ENCODE assay signal across 9 cellular contexts in the genomic region with DNA sequence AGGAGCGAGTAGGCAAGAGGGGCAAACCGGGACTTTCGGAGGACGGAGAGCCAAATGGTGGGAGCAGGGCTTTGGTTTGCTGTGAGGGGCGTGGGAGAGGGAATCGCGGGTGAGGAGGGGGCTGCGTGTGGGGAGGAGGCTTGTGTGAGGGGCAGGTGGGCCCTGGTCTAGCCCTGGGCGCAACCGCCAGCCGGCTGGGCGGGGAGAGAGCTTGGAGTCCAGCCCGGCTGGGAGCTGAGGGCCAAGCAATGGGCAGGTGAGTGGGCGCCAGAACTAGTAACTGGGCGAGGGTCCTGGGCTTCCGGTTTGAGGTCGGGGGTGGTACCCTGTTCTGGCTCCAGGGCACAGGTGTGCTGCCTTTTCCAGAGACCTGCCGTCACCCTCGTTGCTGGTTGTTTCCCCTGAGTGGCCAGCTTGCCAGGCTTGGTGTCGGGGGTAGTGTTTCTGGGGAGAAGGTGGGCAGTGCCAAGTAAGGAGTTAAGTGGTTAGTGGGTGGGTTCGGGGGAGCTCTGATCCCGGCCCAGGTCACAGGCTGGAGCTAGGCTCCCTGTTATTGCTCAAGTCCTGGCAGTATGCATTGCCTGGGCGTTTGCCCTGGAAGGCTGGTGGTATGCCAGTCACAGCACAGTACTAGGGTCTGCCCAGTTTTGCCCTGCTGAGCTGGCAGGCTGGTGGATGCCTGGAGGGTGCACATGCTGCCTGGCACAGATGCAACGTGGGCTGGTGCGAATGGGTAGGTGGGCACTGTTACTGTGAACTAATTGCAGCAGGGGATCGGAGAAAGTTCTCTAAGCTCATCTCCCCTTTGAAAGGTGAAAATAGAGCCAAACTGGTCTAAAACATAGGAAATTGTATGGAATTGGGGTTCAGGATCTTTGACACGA. TPM values are rescaled to one million over a fixed set of nuclear protein-coding genes. Genes with fewer than 3 reads are reported as not detected.
A peak's percentile ranks its signal among the peaks of the same experiment; 100 is the strongest.
DNase-seq lines count a peak whose midpoint lies in the region; ATAC-seq lines count a peak whose summit lies in the region.
"Had no signal": no experiment of that assay in that cellular context is flagged by ENCODE, and none has a peak within 500 bp of the region (broad histone marks: within the 10 kb centered on the region; RNA-seq: fewer than 3 reads in every experiment).

No MANE protein-coding gene starts in this region.

- peaks cover 20% of the 10 kb centered on the region for H3K4me1 ChIP-seq in CD8-positive, alpha-beta memory T cell (ENCODE audit: insufficient read depth, low read length)

- H3K9me3 ChIP-seq in CD8-positive, alpha-beta memory T cell (ENCODE audit: low read length): no peaks in the 10 kb centered on the region

- H3K4me3 Mint-ChIP-seq in CD8-positive, alpha-beta memory T cell: peak overlapping the region; percentile 88 to 100 (median 92)

- H3K4me1 Mint-ChIP-seq in CD8-positive, alpha-beta memory T cell: peaks cover 26 to 66% (median 49%) of the 10 kb centered on the region in 3 donors

- POLR2A ChIA-PET in CD8-positive, alpha-beta memory T cell (lab: Charles Lee): interaction anchor here (0.7 to 2.5 kb wide), 6 partner anchors 22 to 223 kb away, joined by 3 to 13 read pairs (median 6); a partner anchor contains a TSS

- no peaks in the 10 kb centered on the region for H3K36me3 ChIP-seq in CD8-positive, alpha-beta memory T cell (ENCODE audit: insufficient read depth, low read length)

- ATAC-seq in HG03135 (IDR thresholded peaks at IDR 0.05; ENCODE audit: unreplicated experiment) (no peak), HG03521 (IDR thresholded peaks at IDR 0.05; ENCODE audit: unreplicated experiment) (no peak)

- H3K9me3 Mint-ChIP-seq in CD8-positive, alpha-beta memory T cell: no peaks in the 10 kb centered on the region

- H3K27ac Mint-ChIP-seq in CD8-positive, alpha-beta memory T cell: peak overlapping the region; percentile 91 to 100 (median 97)

- no peaks in the 10 kb centered on the region for H3K27me3 ChIP-seq in CD8-positive, alpha-beta memory T cell (ENCODE audit: insufficient read depth, low read length, poor library complexity, severe bottlenecking)

- H3K36me3 Mint-ChIP-seq in CD8-positive, alpha-beta memory T cell: peaks cover 0 to 12% (median 0%) of the 10 kb centered on the region in 3 donors

- H3K27me3 Mint-ChIP-seq in CD8-positive, alpha-beta memory T cell: no peaks in the 10 kb centered on the region

- peak in 3 of 5 donors; percentile 13 to 62 (median 29) for DNase-seq in CD8-positive, alpha-beta memory T cell
- DNase-seq in KBM-7 (peak; percentile 27), glomerular visceral epithelial cell (ENCODE audit: extremely low spot score) (peak; percentile 16), occipital lobe (lab: John Stamatoyannopoulos, UW) (peak; percentile 55), NCI-H2196 (lab: John Stamatoyannopoulos, UW; ENCODE audit: unreplicated experiment) (no peak)
- DNase-seq in activated T-helper 9 cell treated with anti-CD3 and anti-CD28 coated beads, Interleukin-2, amount 50 U/mL, for 16 hours (ENCODE audit: low read depth): peak; percentile 5

- CTCF ChIA-PET in CD8-positive, alpha-beta memory T cell (lab: Charles Lee): interaction anchor here (1.0 to 3.6 kb wide), 5 partner anchors 10 to 226 kb away, joined by 3 to 16 read pairs (median 7); no protein-coding TSS in a partner anchor

- peak overlapping the region; percentile 97 for H3K27ac ChIP-seq in CD8-positive, alpha-beta memory T cell (ENCODE audit: low read depth, low read length)

- peak overlapping the region; percentile 76 for H3K4me3 ChIP-seq in CD8-positive, alpha-beta memory T cell (ENCODE audit: low read length)

- in situ Hi-C loops in KBM-7 (cut with MboI; ENCODE audit: low pct_unique_long_range_greater_than_20kb, low sequenced_read_pairs): no loop called here

RNA-seq across cellular contexts. Expression of a gene that starts 0.7 kb away (rescaled TPM):
- total RNA-seq in CD8-positive, alpha-beta memory T cell: 10 to 100 TPM; 10.5 to 12.7 TPM
- 6.2 TPM for polyA plus RNA-seq in CD8-positive, alpha-beta memory T cell
- total RNA-seq in occipital lobe: 44.5 TPM

RNA-seq across cellular contexts. Expression of a gene that starts 42.9 kb away (rescaled TPM):
- not detected for total RNA-seq in CD8-positive, alpha-beta memory T cell
- polyA plus RNA-seq in CD8-positive, alpha-beta memory T cell: not detected
- 12.0 TPM for total RNA-seq in occipital lobe
- total RNA-seq: subcutaneous adipose tissue had no signal

Comparison
In these comparisons a context has a peak if more than half of its experiments do, and no peak if none do; other contexts are left out.
1. RNA of a gene that starts 42.9 kb away (total RNA-seq): 12.0 TPM in occipital lobe (single experiment); not detected in CD8-positive, alpha-beta memory T cell; every median in the first group is over 10 times any median in the second.